ENCODE assay signal across 24 cellular contexts in genomic region chr17:9127340-9127739, GRCh38.
DNase-seq lines count a peak whose midpoint lies in the region; FAIRE-seq and TF ChIP-seq lines count a peak whose summit lies in the region.
"Had no signal": no experiment of that assay in that cellular context is flagged by ENCODE, and none has a peak within 500 bp of the region (broad histone marks: within the 10 kb centered on the region; RNA-seq: fewer than 3 reads in every experiment).

No MANE protein-coding gene starts in this region.

- no peak overlapping the region for H3K4me3 ChIP-seq in H1 (ENCODE audit: extremely low read depth in 1 of 4, insufficient read depth in 2 of 4, low read depth in 3 of 4, low read length in 4 of 4)
- no peak overlapping the region for H3K4me3 ChIP-seq in osteoblast (ENCODE audit: insufficient read depth, low read length)
- no peak overlapping the region for H3K4me3 ChIP-seq in sigmoid colon
- H3K4me3 ChIP-seq: BLaER1 had no signal

- CTCF ChIA-PET in H1 (lab: Charles Lee; ENCODE audit: partially characterized antibody), result interaction anchor here (0.8 to 3.9 kb wide), 5 partner anchors 12 to 165 kb away, joined by 3 to 12 read pairs (median 4); no protein-coding TSS in a partner anchor

- H3K36me3 ChIP-seq in H1 (ENCODE audit: control insufficient read depth in 2 of 4, insufficient read depth in 4 of 4, low read length in 3 of 4) (no peaks in the 10 kb centered on the region), osteoblast (ENCODE audit: insufficient read depth, low read length) (no peaks in the 10 kb centered on the region), sigmoid colon (no peaks in the 10 kb centered on the region)
- H3K36me3 ChIP-seq: BE2C, BLaER1 had no signal

- no peak overlapping the region for H2BK15ac ChIP-seq in H1 (ENCODE audit: low read length)

- no peaks in the 10 kb centered on the region for H3K27me3 Mint-ChIP-seq in nephron progenitor cell (ENCODE audit: low read depth, poor library complexity)
- peaks cover 26% of the 10 kb centered on the region for H3K27me3 Mint-ChIP-seq in osteocyte (ENCODE audit: unreplicated experiment)
- H3K27me3 Mint-ChIP-seq: CD4-positive, CD25-positive, alpha-beta regulatory T cell had no signal

- no peak overlapping the region for H2BK12ac ChIP-seq in H1 (ENCODE audit: low read depth, low read length)

- no peak overlapping the region for H4K8ac ChIP-seq in H1 (ENCODE audit: extremely low read depth, insufficient read depth, low read length)

- H3K36me3 Mint-ChIP-seq in nephron progenitor cell (ENCODE audit: low read depth), result peaks cover 4% of the 10 kb centered on the region
- no peaks in the 10 kb centered on the region for H3K36me3 Mint-ChIP-seq in osteocyte (ENCODE audit: unreplicated experiment)
- H3K36me3 Mint-ChIP-seq: CD14-positive monocyte; CD4-positive, alpha-beta memory T cell; CD4-positive, CD25-positive, alpha-beta regulatory T cell; CD8-positive, alpha-beta memory T cell had no signal

- no peak for FAIRE-seq in H1 (lab: Jason Lieb, UNC)
- FAIRE-seq: A204.1, G401.6, GM12891, GM18507 had no signal

- 0 out of 2 replicates have a peak overlapping the region, but pooled peaks have one; percentile 19 for H3K18ac ChIP-seq in H1 (ENCODE audit: extremely low read depth, low read length)

- H3K9me3 ChIP-seq in H1 (ENCODE audit: insufficient read depth in 2 of 2, low read depth in 1 of 2, low read length in 1 of 2), result no peaks in the 10 kb centered on the region
- H3K9me3 ChIP-seq in osteoblast (ENCODE audit: low read depth, low read length), result no peaks in the 10 kb centered on the region
- no peaks in the 10 kb centered on the region for H3K9me3 ChIP-seq in sigmoid colon
- H3K9me3 ChIP-seq: BE2C, BLaER1 had no signal

- H2BK20ac ChIP-seq in H1 (ENCODE audit: low read length), result no peak overlapping the region

- H3K4me2 ChIP-seq in H1 (ENCODE audit: insufficient read depth in 1 of 2, low read depth in 2 of 2, low read length in 2 of 2) (no peak overlapping the region), osteoblast (ENCODE audit: insufficient read depth, low read length) (no peak overlapping the region)
- H3K4me2 ChIP-seq: BLaER1 had no signal

- H3K27ac ChIP-seq in H1 (ENCODE audit: low read depth, low read length) (no peak overlapping the region), osteoblast (ENCODE audit: low read depth, low read length) (no peak overlapping the region), sigmoid colon (no peak overlapping the region)
- H3K27ac ChIP-seq: BLaER1 had no signal

- no peak overlapping the region for H3K14ac ChIP-seq in H1 (ENCODE audit: insufficient read length)

- TF ChIP-seq RAD21 in H1 (IDR thresholded peaks at IDR 0.05 in 1 of 2, conservative IDR thresholded peaks at IDR 0.05 in 1 of 2; ENCODE audit: low read depth in 2 of 2, low read length in 2 of 2), result no peak

- H3K9me3 Mint-ChIP-seq in nephron progenitor cell (no peaks in the 10 kb centered on the region), osteocyte (ENCODE audit: unreplicated experiment) (no peaks in the 10 kb centered on the region)
- H3K9me3 Mint-ChIP-seq: CD14-positive monocyte; CD4-positive, alpha-beta memory T cell; CD8-positive, alpha-beta memory T cell had no signal

- no peak overlapping the region for H2AFZ ChIP-seq in H1 (ENCODE audit: low read length)
- H2AFZ ChIP-seq in osteoblast (ENCODE audit: low read length), result no peak overlapping the region

- H3K79me2 ChIP-seq in H1 (ENCODE audit: control insufficient read depth in 1 of 2, insufficient read depth in 2 of 2, low read length in 2 of 2) (no peaks in the 10 kb centered on the region), osteoblast (ENCODE audit: insufficient read depth, low read length) (no peaks in the 10 kb centered on the region)

- H3K4me3 Mint-ChIP-seq in nephron progenitor cell, result no peak overlapping the region
- H3K4me3 Mint-ChIP-seq in osteocyte (ENCODE audit: unreplicated experiment), result no peak overlapping the region
- H3K4me3 Mint-ChIP-seq: CD14-positive monocyte; CD4-positive, alpha-beta memory T cell; CD8-positive, alpha-beta memory T cell had no signal

- H3K4me1 Mint-ChIP-seq in nephron progenitor cell (peaks cover 24% of the 10 kb centered on the region), osteocyte (ENCODE audit: unreplicated experiment) (no peaks in the 10 kb centered on the region)
- H3K4me1 Mint-ChIP-seq: CD14-positive monocyte; CD4-positive, CD25-positive, alpha-beta regulatory T cell had no signal

- H3K4me1 ChIP-seq in H1 (replicated peaks in 1 of 4; ENCODE audit: control insufficient read depth in 3 of 4, insufficient read depth in 4 of 4, low read length in 3 of 4) (no peaks in the 10 kb centered on the region), osteoblast (ENCODE audit: insufficient read depth, low read length) (no peaks in the 10 kb centered on the region), sigmoid colon (no peaks in the 10 kb centered on the region)
- H3K4me1 ChIP-seq: BE2C, BLaER1 had no signal

- H3K23ac ChIP-seq in H1 (ENCODE audit: insufficient read length), result no peak overlapping the region

- H2AK5ac ChIP-seq in H1 (ENCODE audit: low read depth, low read length), result peak overlapping the region; percentile 65; the same call in 1 of the 2 replicates

- no peak overlapping the region for H3K56ac ChIP-seq in H1 (replicated peaks; ENCODE audit: insufficient read length, low read depth, low read length)

- H3K27me3 ChIP-seq in H1 (replicated peaks in 1 of 4; ENCODE audit: control insufficient read depth in 3 of 4, extremely low read depth in 1 of 4, insufficient read depth in 3 of 4, low read length in 3 of 4), result no peaks in the 10 kb centered on the region
- H3K27me3 ChIP-seq in osteoblast (ENCODE audit: insufficient read depth, low read length), result no peaks in the 10 kb centered on the region
- no peaks in the 10 kb centered on the region for H3K27me3 ChIP-seq in sigmoid colon
- H3K27me3 ChIP-seq: BE2C, BLaER1 had no signal

- TF ChIP-seq POLR2A in H1 (IDR thresholded peaks at IDR 0.05; ENCODE audit: control extremely low read depth in 1 of 2, low read depth in 2 of 2, low read length in 2 of 2) (no peak), sigmoid colon (IDR thresholded peaks at IDR 0.05) (no peak)

- TF ChIP-seq CTCF in H1 (IDR thresholded peaks at IDR 0.05; ENCODE audit: control extremely low read depth in 1 of 3, insufficient read depth in 1 of 3, low read depth in 1 of 3, low read length in 3 of 3) (no peak), nephron progenitor cell (IDR thresholded peaks at IDR 0.05) (no peak), osteoblast (IDR thresholded peaks at IDR 0.05; ENCODE audit: extremely low read depth, low read depth, low read length) (no peak), osteocyte (IDR thresholded peaks at IDR 0.05) (no peak), sigmoid colon (IDR thresholded peaks at IDR 0.05) (no peak)

- no peak overlapping the region for H4K5ac ChIP-seq in H1 (ENCODE audit: insufficient read length, low read depth, low read length)

- 0 out of 2 replicates have a peak overlapping the region, but pooled peaks have one; percentile 39 for H2BK5ac ChIP-seq in H1 (ENCODE audit: low read depth, low read length)

- no peak overlapping the region for H2BK120ac ChIP-seq in H1 (replicated peaks; ENCODE audit: low read depth, low read length)

- peak overlapping the region; percentile 35 for H3K4ac ChIP-seq in H1 (replicated peaks; ENCODE audit: insufficient read length, low read depth, low read length)

- TF ChIP-seq EP300 in H1 (IDR thresholded peaks at IDR 0.05; ENCODE audit: borderline replicate concordance in 1 of 2, low read depth in 2 of 2, low read length in 2 of 2), result no peak
- no peak for TF ChIP-seq EP300 in sigmoid colon (IDR thresholded peaks at IDR 0.05)

- no peak overlapping the region; a peak in 1 of 7 replicates for H3K9ac ChIP-seq in H1 (replicated peaks in 1 of 4; ENCODE audit: extremely low read depth in 1 of 4, low read depth in 3 of 4, low read length in 3 of 4)
- H3K9ac ChIP-seq: BLaER1 had no signal

- peak overlapping the region; percentile 80 for H3K27ac Mint-ChIP-seq in nephron progenitor cell
- no peak overlapping the region for H3K27ac Mint-ChIP-seq in osteocyte (ENCODE audit: unreplicated experiment)
- H3K27ac Mint-ChIP-seq: CD4-positive, alpha-beta memory T cell; CD4-positive, CD25-positive, alpha-beta regulatory T cell; CD8-positive, alpha-beta memory T cell had no signal

- POLR2A ChIA-PET in H1 (lab: Charles Lee; ENCODE audit: partially characterized antibody), result interaction anchor here (1.2 to 1.5 kb wide), 2 partner anchors 19 to 40 kb away, joined by 3 read pairs; no protein-coding TSS in a partner anchor

- WGBS in H1 (ENCODE audit: extremely low coverage in 1 of 2, insufficient coverage in 1 of 2, insufficient read length in 1 of 2, insufficient replicate concordance in 2 of 2, low coverage in 1 of 2, low lambda C conversion rate in 2 of 2, missing lambda C conversion rate in 1 of 2), 2 experiments, result 92% methylated on average over 7 of the region's 7 CpGs; no CpG with 5 or more reads in 1 of the 2 experiments
- 95 to 96% methylated on average over 7 of the region's 7 CpGs for WGBS in sigmoid colon, 2 donors

- intact Hi-C loops in sigmoid colon (cut with DNase I), result no loop called here

- DNase-seq in H1 (ENCODE audit: low read depth in 1 of 2, low spot score in 2 of 2), result no peak
- no peak for DNase-seq in nephron progenitor cell
- DNase-seq in osteoblast (ENCODE audit: insufficient read length, low spot score, missing footprints), result peak; percentile 66
- DNase-seq in epidermal melanocyte (ENCODE audit: insufficient read length, low spot score), result no peak
- no peak for DNase-seq in osteocyte (ENCODE audit: extremely low spot score, unreplicated experiment)
- no peak for DNase-seq in sigmoid colon
- DNase-seq in DMS153 (lab: John Stamatoyannopoulos, UW), result no peak
- DNase-seq: 8988T; ACHN; BE2C; C1 segment of cervical spinal cord; CD4-positive, alpha-beta memory T cell; CD4-positive, CD25-positive, alpha-beta regulatory T cell; CD8-positive, alpha-beta memory T cell; COR-L47; DMS 273 treated with DMSO at 0.1 percent for 48 hours; DMS79 treated with DMSO at 0.1 percent for 48 hours; GF-D8 had no signal

- H4K91ac ChIP-seq in H1 (replicated peaks; ENCODE audit: insufficient read length, low read length), result peak overlapping the region; percentile 78

- no peaks in the 10 kb centered on the region for H3K79me1 ChIP-seq in H1 (ENCODE audit: low read depth, low read length)

- H4K20me1 ChIP-seq in H1 (replicated peaks in 1 of 2; ENCODE audit: control insufficient read depth in 1 of 2, insufficient read depth in 2 of 2, low read length in 2 of 2), result no peaks in the 10 kb centered on the region
- H4K20me1 ChIP-seq in osteoblast (ENCODE audit: insufficient read depth, low read length), result no peaks in the 10 kb centered on the region
- H4K20me1 ChIP-seq: BLaER1 had no signal

- H3K23me2 ChIP-seq in H1 (ENCODE audit: low read depth, low read length), result no peaks in the 10 kb centered on the region

TF ChIP-seq in H1, 55 proteins besides CTCF, POLR2A, EP300 and RAD21:
- TF ChIP-seq YY1 (IDR thresholded peaks at IDR 0.05; ENCODE audit: low read depth, low read length) (no peak), BACH1 (IDR thresholded peaks at IDR 0.05; ENCODE audit: low read length) (no peak), TBP (IDR thresholded peaks at IDR 0.05; ENCODE audit: low read depth, low read length) (no peak), BCL11A (IDR thresholded peaks at IDR 0.05; ENCODE audit: low read depth in 2 of 2, low read length in 2 of 2) (no peak)
